Comparison of ENCODE assay signal across 1 cellular context in the genomic region with DNA sequence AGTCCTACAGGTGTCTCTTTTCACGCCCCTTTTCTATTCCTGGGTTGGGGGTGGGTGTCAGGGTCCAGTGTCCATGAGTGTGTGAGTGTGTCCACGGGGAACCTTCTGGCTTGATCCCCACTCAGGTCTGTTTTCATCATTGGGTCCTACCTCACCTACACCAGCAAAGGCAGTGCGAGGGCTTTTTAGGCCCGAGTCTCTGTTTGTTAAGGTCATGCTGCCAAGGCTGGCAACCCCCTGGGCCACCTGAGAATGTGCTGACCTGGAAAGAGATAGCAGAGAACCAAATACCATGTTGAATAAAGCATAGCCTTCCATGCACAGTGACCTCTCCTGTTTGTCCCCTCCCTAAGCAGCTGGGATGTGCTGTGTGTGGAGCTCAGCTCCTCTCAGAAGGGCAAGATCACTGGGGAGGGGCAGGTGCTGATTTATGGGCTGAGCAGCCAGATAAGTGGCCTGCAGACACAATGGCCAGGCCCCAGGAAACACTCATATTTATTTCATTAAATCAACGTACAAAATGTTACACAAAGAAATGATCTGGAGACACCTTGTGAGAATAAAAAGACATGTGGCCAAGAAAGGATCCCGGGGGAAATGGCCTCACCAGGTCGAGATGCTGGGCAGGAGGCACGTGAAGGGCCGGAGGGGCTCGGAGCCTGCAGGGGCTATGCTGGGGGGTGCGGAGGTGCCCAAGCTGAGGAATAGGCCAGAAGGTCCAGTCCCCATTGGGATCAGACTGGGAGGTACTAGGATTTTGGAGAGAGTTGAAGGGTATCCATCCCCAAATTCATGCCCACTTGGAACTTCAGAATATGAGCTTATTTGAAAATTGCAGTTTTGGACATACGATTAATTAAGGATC.
TF ChIP-seq lines count a peak whose summit lies in the region.

No MANE protein-coding gene starts in this region.

TF ChIP-seq in K562, 482 proteins besides CTCF, POLR2A, EP300 and RAD21:
- TF ChIP-seq ZKSCAN1 (IDR thresholded peaks at IDR 0.05; ENCODE audit: low read depth, low read length) (no peak), MEIS2 (IDR thresholded peaks at IDR 0.05; ENCODE audit: partially characterized antibody) (peak; percentile 93), E2F3 (CRISPR knock-in tag; IDR thresholded peaks at IDR 0.05) (no peak)
- TF ChIP-seq, protein P1, sequence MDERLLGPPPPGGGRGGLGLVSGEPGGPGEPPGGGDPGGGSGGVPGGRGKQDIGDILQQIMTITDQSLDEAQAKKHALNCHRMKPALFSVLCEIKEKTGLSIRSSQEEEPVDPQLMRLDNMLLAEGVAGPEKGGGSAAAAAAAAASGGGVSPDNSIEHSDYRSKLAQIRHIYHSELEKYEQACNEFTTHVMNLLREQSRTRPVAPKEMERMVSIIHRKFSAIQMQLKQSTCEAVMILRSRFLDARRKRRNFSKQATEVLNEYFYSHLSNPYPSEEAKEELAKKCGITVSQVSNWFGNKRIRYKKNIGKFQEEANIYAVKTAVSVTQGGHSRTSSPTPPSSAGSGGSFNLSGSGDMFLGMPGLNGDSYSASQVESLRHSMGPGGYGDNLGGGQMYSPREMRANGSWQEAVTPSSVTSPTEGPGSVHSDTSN (CRISPR knock-in tag; IDR thresholded peaks at IDR 0.05; ENCODE audit: low read depth), result no peak
- TF ChIP-seq, protein P1 (tag; conservative IDR thresholded peaks at IDR 0.05; ENCODE audit: low read depth), result peak; percentile 85
- TF ChIP-seq, protein P2, sequence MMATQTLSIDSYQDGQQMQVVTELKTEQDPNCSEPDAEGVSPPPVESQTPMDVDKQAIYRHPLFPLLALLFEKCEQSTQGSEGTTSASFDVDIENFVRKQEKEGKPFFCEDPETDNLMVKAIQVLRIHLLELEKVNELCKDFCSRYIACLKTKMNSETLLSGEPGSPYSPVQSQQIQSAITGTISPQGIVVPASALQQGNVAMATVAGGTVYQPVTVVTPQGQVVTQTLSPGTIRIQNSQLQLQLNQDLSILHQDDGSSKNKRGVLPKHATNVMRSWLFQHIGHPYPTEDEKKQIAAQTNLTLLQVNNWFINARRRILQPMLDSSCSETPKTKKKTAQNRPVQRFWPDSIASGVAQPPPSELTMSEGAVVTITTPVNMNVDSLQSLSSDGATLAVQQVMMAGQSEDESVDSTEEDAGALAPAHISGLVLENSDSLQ (IDR thresholded peaks at IDR 0.05), result peak; percentile 88
